15 cellular contexts compared by ENCODE assay signal in genomic region chr14:88242426-88242825, GRCh38.
DNase-seq lines count a peak whose midpoint lies in the region; ATAC-seq lines count a peak whose summit lies in the region.
"Had no signal": no experiment of that assay in that cellular context is flagged by ENCODE, and none has a peak within 500 bp of the region (broad histone marks: within the 10 kb centered on the region; RNA-seq: fewer than 3 reads in every experiment).

No MANE protein-coding gene starts in this region.

- H3K36me3 Mint-ChIP-seq in stimulated activated naive B cell treated with anti-CD40 and anti-IgM and Interleukin-4, amounts not matched to agents 10 μg/mL and 1 μg/mL and 100 μg/mL, for 72 hours, result no peaks in the 10 kb centered on the region
- H3K36me3 Mint-ChIP-seq: CD4-positive, CD25-positive, alpha-beta regulatory T cell had no signal

- H3K27me3 Mint-ChIP-seq in stimulated activated naive B cell treated with anti-CD40 and anti-IgM and Interleukin-4, amounts not matched to agents 10 μg/mL and 1 μg/mL and 100 μg/mL, for 72 hours, result peaks cover 15 to 22% of the 10 kb centered on the region in 2 donors

- ATAC-seq in HG02973 (IDR thresholded peaks at IDR 0.05; ENCODE audit: unreplicated experiment), result no peak
- ATAC-seq in stimulated activated naive B cell treated with anti-CD40 and anti-IgM and Interleukin-4, amounts not matched to agents 10 μg/mL and 1 μg/mL and 100 μg/mL, for 72 hours (replicated peaks), result no peak
- ATAC-seq: GM12878, HCT116 had no signal

- no peaks in the 10 kb centered on the region for H3K4me1 Mint-ChIP-seq in stimulated activated naive B cell treated with anti-CD40 and anti-IgM and Interleukin-4, amounts not matched to agents 10 μg/mL and 1 μg/mL and 100 μg/mL, for 72 hours
- H3K4me1 Mint-ChIP-seq: CD4-positive, CD25-positive, alpha-beta regulatory T cell had no signal

- H3K27ac Mint-ChIP-seq in stimulated activated naive B cell treated with anti-CD40 and anti-IgM and Interleukin-4, amounts not matched to agents 10 μg/mL and 1 μg/mL and 100 μg/mL, for 72 hours, result no peak overlapping the region
- H3K27ac Mint-ChIP-seq: CD4-positive, CD25-positive, alpha-beta regulatory T cell had no signal

- no peak overlapping the region for H3K4me3 Mint-ChIP-seq in stimulated activated naive B cell treated with anti-CD40 and anti-IgM and Interleukin-4, amounts not matched to agents 10 μg/mL and 1 μg/mL and 100 μg/mL, for 72 hours
- H3K4me3 Mint-ChIP-seq: CD4-positive, CD25-positive, alpha-beta regulatory T cell had no signal

- no peaks in the 10 kb centered on the region for H3K9me3 Mint-ChIP-seq in stimulated activated naive B cell treated with anti-CD40 and anti-IgM and Interleukin-4, amounts not matched to agents 10 μg/mL and 1 μg/mL and 100 μg/mL, for 72 hours

- DNase-seq in NCI-H510A treated with DMSO at 0.1 percent for 48 hours (lab: John Stamatoyannopoulos, UW) (peak; percentile 50), NCI-H510A (lab: John Stamatoyannopoulos, UW) (no peak), NCI-H524 treated with DMSO at 0.1 percent for 48 hours (lab: John Stamatoyannopoulos, UW) (peak; percentile 98), cerebellum (ENCODE audit: low spot score) (peak; percentile 56), superior temporal gyrus (ENCODE audit: extremely low spot score) (peak; percentile 50), HuH-7.5 (ENCODE audit: low spot score) (no peak)
- DNase-seq in stimulated activated naive B cell treated with anti-CD40 and anti-IgM and Interleukin-4, amounts not matched to agents 10 μg/mL and 1 μg/mL and 100 μg/mL, for 72 hours, result no peak
- DNase-seq: 8988T; AML-193; CD4-positive, CD25-positive, alpha-beta regulatory T cell; DMS53; GM23248 had no signal

Comparison
In these comparisons a context has a peak if more than half of its experiments do, and no peak if none do; other contexts are left out.
1. DNase-seq: peak in NCI-H510A treated with DMSO at 0.1 percent for 48 hours (single experiment), NCI-H524 treated with DMSO at 0.1 percent for 48 hours (single experiment), cerebellum (single experiment) and superior temporal gyrus (single experiment); none in NCI-H510A (single experiment), stimulated activated naive B cell treated with anti-CD40 and anti-IgM and Interleukin-4, amounts not matched to agents 10 μg/mL and 1 μg/mL and 100 μg/mL, for 72 hours (single experiment) and HuH-7.5 (single experiment).